15 cellular contexts compared by ENCODE assay signal in the genomic region with DNA sequence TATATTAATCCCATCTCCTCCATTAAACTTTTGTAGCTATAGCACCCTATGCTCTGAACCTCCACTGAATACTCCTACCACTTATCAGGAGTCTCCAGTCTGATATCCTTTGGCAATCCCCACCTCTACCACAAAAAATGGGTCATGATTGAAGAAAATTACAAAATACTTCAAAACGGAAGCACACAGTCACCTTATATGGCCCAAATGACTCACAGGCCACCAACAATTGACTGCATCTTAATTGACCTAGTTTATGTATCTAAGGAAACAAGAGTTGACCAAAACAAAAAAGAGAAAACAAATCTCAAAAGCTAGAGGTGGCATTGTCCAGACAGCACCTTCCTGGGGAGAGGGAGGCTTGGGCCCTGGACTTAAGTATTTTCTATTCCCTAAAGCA.
DNase-seq lines count a peak whose midpoint lies in the region; ATAC-seq and TF ChIP-seq lines count a peak whose summit lies in the region.
"Had no signal": no experiment of that assay in that cellular context is flagged by ENCODE, and none has a peak within 500 bp of the region (broad histone marks: within the 10 kb centered on the region; RNA-seq: fewer than 3 reads in every experiment).

No MANE protein-coding gene starts in this region.

- no peaks in the 10 kb centered on the region for H3K36me3 Mint-ChIP-seq in stimulated activated effector memory CD8-positive, alpha-beta T cell treated with anti-CD3 and anti-CD28 coated beads, Interleukin-12 subunit alpha, Interleukin-12 subunit beta, amount 100 ng/mL, for 72 hours
- H3K36me3 Mint-ChIP-seq: activated naive CD8-positive, alpha-beta T cell treated with anti-CD3 and anti-CD28 coated beads for 36 hours had no signal

- no peaks in the 10 kb centered on the region for H3K9me3 Mint-ChIP-seq in stimulated activated effector memory CD8-positive, alpha-beta T cell treated with anti-CD3 and anti-CD28 coated beads, Interleukin-12 subunit alpha, Interleukin-12 subunit beta, amount 100 ng/mL, for 72 hours
- H3K9me3 Mint-ChIP-seq: activated naive CD8-positive, alpha-beta T cell treated with anti-CD3 and anti-CD28 coated beads for 36 hours had no signal

- H3K27ac Mint-ChIP-seq in stimulated activated effector memory CD8-positive, alpha-beta T cell treated with anti-CD3 and anti-CD28 coated beads, Interleukin-12 subunit alpha, Interleukin-12 subunit beta, amount 100 ng/mL, for 72 hours: no peak overlapping the region
- H3K27ac Mint-ChIP-seq: activated naive CD8-positive, alpha-beta T cell treated with anti-CD3 and anti-CD28 coated beads for 36 hours had no signal

- H3K4me1 Mint-ChIP-seq in stimulated activated effector memory CD8-positive, alpha-beta T cell treated with anti-CD3 and anti-CD28 coated beads, Interleukin-12 subunit alpha, Interleukin-12 subunit beta, amount 100 ng/mL, for 72 hours: no peaks in the 10 kb centered on the region
- H3K4me1 Mint-ChIP-seq: activated naive CD8-positive, alpha-beta T cell treated with anti-CD3 and anti-CD28 coated beads for 36 hours had no signal

- no peak for TF ChIP-seq CTCF in fibroblast of villous mesenchyme (IDR thresholded peaks at IDR 0.05; ENCODE audit: insufficient read depth, low read depth, low read length)

- peak; percentile 45 for ATAC-seq in stimulated activated effector memory CD8-positive, alpha-beta T cell treated with anti-CD3 and anti-CD28 coated beads, Interleukin-12 subunit alpha, Interleukin-12 subunit beta, amount 100 ng/mL, for 72 hours

- DNase-seq in GM03348 (ENCODE audit: low spot score): peak; percentile 0
- peak; percentile 45 for DNase-seq in NOMO-1 treated with dmso at 0.1 percent for 144 hours (lab: John Stamatoyannopoulos, UW; ENCODE audit: unreplicated experiment)
- DNase-seq in fibroblast of villous mesenchyme (ENCODE audit: low read depth): peak; percentile 17
- no peak for DNase-seq in stimulated activated effector memory CD8-positive, alpha-beta T cell treated with anti-CD3 and anti-CD28 coated beads, Interleukin-12 subunit alpha, Interleukin-12 subunit beta, amount 100 ng/mL, for 72 hours (ENCODE audit: low spot score in 2 of 2)
- DNase-seq in NCI-H2171 (lab: John Stamatoyannopoulos, UW): no peak
- no peak for DNase-seq in stimulated activated CD4-positive, alpha-beta T cell treated with anti-CD3 and anti-CD28 coated beads, Interleukin-2, amount 100 ng/mL, for 24 hours
- no peak for DNase-seq in AG08396 (ENCODE audit: low spot score)
- DNase-seq: activated CD4-positive, alpha-beta T cell treated with anti-CD3 and anti-CD28 coated beads, Interleukin-2, amount 50 U/mL, for 48 hours; activated CD8-positive, alpha-beta memory T cell treated with anti-CD3 and anti-CD28 coated beads, Interleukin-2, amount 50 U/mL, for 48 hours; activated naive CD8-positive, alpha-beta T cell treated with anti-CD3 and anti-CD28 coated beads for 36 hours; kidney glomerular epithelial cell; NCI-H1417 treated with DMSO at 0.1 percent for 48 hours; NCI-H524; retina; SK-N-SH had no signal

- no peak overlapping the region for H3K4me3 ChIP-seq in fibroblast of villous mesenchyme (ENCODE audit: low read depth, low read length)

- H3K4me3 Mint-ChIP-seq in stimulated activated effector memory CD8-positive, alpha-beta T cell treated with anti-CD3 and anti-CD28 coated beads, Interleukin-12 subunit alpha, Interleukin-12 subunit beta, amount 100 ng/mL, for 72 hours: no peak overlapping the region
- H3K4me3 Mint-ChIP-seq: activated naive CD8-positive, alpha-beta T cell treated with anti-CD3 and anti-CD28 coated beads for 36 hours had no signal

Comparison
In these comparisons a context has a peak if more than half of its experiments do, and no peak if none do; other contexts are left out.
1. DNase-seq: peak in GM03348 (single experiment), NOMO-1 treated with dmso at 0.1 percent for 144 hours (single experiment) and fibroblast of villous mesenchyme (single experiment); none in stimulated activated effector memory CD8-positive, alpha-beta T cell treated with anti-CD3 and anti-CD28 coated beads, Interleukin-12 subunit alpha, Interleukin-12 subunit beta, amount 100 ng/mL, for 72 hours (0 of 2), NCI-H2171 (single experiment), stimulated activated CD4-positive, alpha-beta T cell treated with anti-CD3 and anti-CD28 coated beads, Interleukin-2, amount 100 ng/mL, for 24 hours (0 of 2) and AG08396 (single experiment).